1 cellular context compared by ENCODE assay signal in the genomic region with DNA sequence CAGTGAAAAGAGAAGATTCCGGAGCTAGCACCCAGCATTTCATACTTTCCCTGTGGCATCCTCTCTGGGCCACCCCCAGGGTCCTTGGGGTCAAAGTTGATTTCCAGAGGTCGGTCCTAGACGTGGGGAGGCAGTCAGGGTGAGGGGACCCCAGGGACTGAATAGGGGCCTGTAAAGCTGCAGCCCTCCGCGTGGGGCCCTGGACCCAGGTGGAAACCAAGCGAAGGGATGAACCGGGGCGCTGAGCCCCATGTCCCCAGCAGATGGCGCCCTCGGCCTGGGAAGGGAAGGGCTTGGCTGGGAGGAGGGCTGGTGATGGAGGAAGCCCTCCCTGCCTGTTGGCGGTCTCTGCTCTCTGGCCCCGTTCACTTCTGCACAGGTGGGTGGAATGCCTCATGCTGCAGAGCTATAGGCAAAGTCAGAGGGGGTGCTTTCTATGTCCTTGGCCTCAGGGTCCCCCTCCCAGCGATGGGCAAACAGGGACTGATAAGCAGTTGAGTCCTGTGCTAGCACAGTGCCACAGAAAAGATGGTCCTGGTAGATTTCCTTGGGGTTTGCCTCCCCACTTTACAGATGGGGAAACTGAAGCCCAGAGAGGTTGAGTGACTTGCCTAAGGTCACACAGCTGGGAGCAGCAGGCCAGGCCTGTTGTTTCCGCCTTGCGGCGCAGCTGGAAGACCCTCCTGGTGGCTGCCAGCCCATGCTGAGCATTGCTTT.
TF ChIP-seq lines count a peak whose summit lies in the region.

No MANE protein-coding gene starts in this region.

TF ChIP-seq in H1, 55 proteins besides CTCF, POLR2A, EP300 and RAD21 (continued from another document):
- TF ChIP-seq TAF7 (optimal IDR thresholded peaks at IDR 0.05; ENCODE audit: borderline replicate concordance, low read depth, low read length) (no peak), ATF3 (IDR thresholded peaks at IDR 0.05; ENCODE audit: insufficient read depth, low read depth, low read length) (no peak), ZNF274 (IDR thresholded peaks at IDR 0.05; ENCODE audit: borderline replicate concordance, extremely low read depth, low read length) (no peak), BRCA1 (IDR thresholded peaks at IDR 0.05; ENCODE audit: low read depth, low read length) (no peak), JUND (IDR thresholded peaks at IDR 0.05; ENCODE audit: low read length) (no peak), BACH1 (IDR thresholded peaks at IDR 0.05; ENCODE audit: low read length) (no peak), CTBP2 (IDR thresholded peaks at IDR 0.05; ENCODE audit: borderline replicate concordance, insufficient read depth, insufficient read length, low read length) (no peak), RNF2 (IDR thresholded peaks at IDR 0.05; ENCODE audit: borderline replicate concordance, low read depth, low read length, missing control alignments, poor library complexity, severe bottlenecking) (no peak)
